In genomic region chr22:26529345-26529744, GRCh38 we compare ENCODE assay signal across 15 cellular contexts. TPM values are rescaled to one million over a fixed set of nuclear protein-coding genes. Genes with fewer than 3 reads are reported as not detected.
DNase-seq lines count a peak whose midpoint lies in the region; ATAC-seq and TF ChIP-seq lines count a peak whose summit lies in the region.
"Had no signal": no experiment of that assay in that cellular context is flagged by ENCODE, and none has a peak within 500 bp of the region (broad histone marks: within the 10 kb centered on the region; RNA-seq: fewer than 3 reads in every experiment).

No MANE protein-coding gene starts in this region.

- DNase-seq in NCI-H82 (lab: John Stamatoyannopoulos, UW) (peak; percentile 9), NCI-H82 treated with DMSO at 0.1 percent for 48 hours (lab: John Stamatoyannopoulos, UW; ENCODE audit: unreplicated experiment) (no peak), SHP77 (lab: John Stamatoyannopoulos, UW) (peak; percentile 46 to 61), left lung (peak in 1 of 2 donors; percentile 58), ureter (ENCODE audit: low spot score) (peak; percentile 53), NCI-H2227 (lab: John Stamatoyannopoulos, UW; ENCODE audit: unreplicated experiment) (no peak), HFFc6 (no peak)
- DNase-seq: 8988T; activated naive CD4-positive, alpha-beta T cell treated with anti-CD3 and anti-CD28 coated beads for 36 hours; Calu3; immature natural killer cell; thyroid gland had no signal

- no peaks in the 10 kb centered on the region for H3K27me3 ChIP-seq in left lung
- H3K27me3 ChIP-seq: thyroid gland had no signal

- no peaks in the 10 kb centered on the region for H3K9me3 Mint-ChIP-seq in HFFc6
- H3K9me3 Mint-ChIP-seq: activated naive CD4-positive, alpha-beta T cell treated with anti-CD3 and anti-CD28 coated beads for 36 hours; immature natural killer cell; natural killer cell treated with Interleukin-12 subunit alpha and Interleukin-12 subunit beta and Interleukin-15 and Interleukin-18, amount 100 ng/mL, for 72 hours had no signal

- H3K27me3 Mint-ChIP-seq in HFFc6 (ENCODE audit: insufficient read depth): no peaks in the 10 kb centered on the region
- H3K27me3 Mint-ChIP-seq: natural killer cell treated with Interleukin-12 subunit alpha and Interleukin-12 subunit beta and Interleukin-15 and Interleukin-18, amount 100 ng/mL, for 72 hours had no signal

- no peak overlapping the region for H3K4me3 ChIP-seq in left lung
- H3K4me3 ChIP-seq: smooth muscle cell, thyroid gland had no signal

- no peak for TF ChIP-seq CTCF in left lung (IDR thresholded peaks at IDR 0.05)
- TF ChIP-seq CTCF in HFFc6 (IDR thresholded peaks at IDR 0.05): no peak

- H3K27ac ChIP-seq in left lung: peak overlapping the region in 1 of 2 donors; percentile 85
- H3K27ac ChIP-seq: thyroid gland had no signal

- H3K9me3 ChIP-seq in left lung: no peaks in the 10 kb centered on the region
- H3K9me3 ChIP-seq: thyroid gland had no signal

- intact Hi-C loops in left lung (cut with DNase I): no loop called here

- no peak overlapping the region for H3K27ac Mint-ChIP-seq in HFFc6
- H3K27ac Mint-ChIP-seq: activated naive CD4-positive, alpha-beta T cell treated with anti-CD3 and anti-CD28 coated beads for 36 hours had no signal

- H3K4me3 Mint-ChIP-seq in HFFc6: no peak overlapping the region
- H3K4me3 Mint-ChIP-seq: activated naive CD4-positive, alpha-beta T cell treated with anti-CD3 and anti-CD28 coated beads for 36 hours; immature natural killer cell; natural killer cell treated with Interleukin-12 subunit alpha and Interleukin-12 subunit beta and Interleukin-15 and Interleukin-18, amount 100 ng/mL, for 72 hours had no signal

- ATAC-seq in left lung (peak; percentile 91), HG02610 (IDR thresholded peaks at IDR 0.05; ENCODE audit: unreplicated experiment) (no peak)
- ATAC-seq: natural killer cell treated with Interleukin-12 subunit alpha and Interleukin-12 subunit beta and Interleukin-15 and Interleukin-18, amount 100 ng/mL, for 72 hours had no signal

- 0 out of 2 replicates have a peak, but pooled peaks cover 9% of the 10 kb centered on the region for H3K4me1 Mint-ChIP-seq in HFFc6 (ENCODE audit: low read depth)

- peaks cover 0 to 93% of the 10 kb centered on the region in 2 donors for H3K36me3 ChIP-seq in left lung

- H3K36me3 Mint-ChIP-seq in HFFc6 (ENCODE audit: low read depth): peaks cover 17% of the 10 kb centered on the region

- H3K4me1 ChIP-seq in left lung: peaks cover 3 to 29% of the 10 kb centered on the region in 2 donors
- H3K4me1 ChIP-seq: thyroid gland had no signal

RNA-seq across cellular contexts. Expression of gene TFIP11, which starts 17.1 kb away (rescaled TPM):
- total RNA-seq in left lung: 10 to 100 TPM; 32.1 to 39.2 TPM
- total RNA-seq in ureter: 33.9 TPM
- total RNA-seq in HFFc6 (2021; fragmentation: NEBNext Ultra II Directional; extraction: Animal tissue kit (Norgen Biotek cat#: 25700)): 10 to 100 TPM; 31.4 to 35.8 (median 33.9) TPM

RNA-seq across cellular contexts. Expression of gene SRRD, which starts 45.7 kb away (rescaled TPM):
- total RNA-seq in left lung (10 to 100 TPM; 18.5 to 19.2 TPM), ureter (24.6 TPM)
- 10 to 100 TPM; 15.0 to 21.2 (median 19.1) TPM for total RNA-seq in HFFc6 (2021; fragmentation: NEBNext Ultra II Directional; extraction: Animal tissue kit (Norgen Biotek cat#: 25700))

RNA-seq across cellular contexts. Expression of gene HPS4, which starts 45.8 kb away (rescaled TPM):
- 10 to 100 TPM; 25.4 to 30.1 TPM for total RNA-seq in left lung
- total RNA-seq in ureter: 49.8 TPM
- total RNA-seq in HFFc6 (2021; fragmentation: NEBNext Ultra II Directional; extraction: Animal tissue kit (Norgen Biotek cat#: 25700)): 10 to 100 TPM; 18.0 to 22.6 (median 20.6) TPM

Comparison
In these comparisons a context has a peak if more than half of its experiments do, and no peak if none do; other contexts are left out.
1. DNase-seq: peak in NCI-H82 (single experiment), SHP77 (2 of 2) and ureter (single experiment); none in NCI-H82 treated with DMSO at 0.1 percent for 48 hours (single experiment), NCI-H2227 (single experiment) and HFFc6 (single experiment).